Comparison of ENCODE assay signal across 8 cellular contexts in the genomic region with DNA sequence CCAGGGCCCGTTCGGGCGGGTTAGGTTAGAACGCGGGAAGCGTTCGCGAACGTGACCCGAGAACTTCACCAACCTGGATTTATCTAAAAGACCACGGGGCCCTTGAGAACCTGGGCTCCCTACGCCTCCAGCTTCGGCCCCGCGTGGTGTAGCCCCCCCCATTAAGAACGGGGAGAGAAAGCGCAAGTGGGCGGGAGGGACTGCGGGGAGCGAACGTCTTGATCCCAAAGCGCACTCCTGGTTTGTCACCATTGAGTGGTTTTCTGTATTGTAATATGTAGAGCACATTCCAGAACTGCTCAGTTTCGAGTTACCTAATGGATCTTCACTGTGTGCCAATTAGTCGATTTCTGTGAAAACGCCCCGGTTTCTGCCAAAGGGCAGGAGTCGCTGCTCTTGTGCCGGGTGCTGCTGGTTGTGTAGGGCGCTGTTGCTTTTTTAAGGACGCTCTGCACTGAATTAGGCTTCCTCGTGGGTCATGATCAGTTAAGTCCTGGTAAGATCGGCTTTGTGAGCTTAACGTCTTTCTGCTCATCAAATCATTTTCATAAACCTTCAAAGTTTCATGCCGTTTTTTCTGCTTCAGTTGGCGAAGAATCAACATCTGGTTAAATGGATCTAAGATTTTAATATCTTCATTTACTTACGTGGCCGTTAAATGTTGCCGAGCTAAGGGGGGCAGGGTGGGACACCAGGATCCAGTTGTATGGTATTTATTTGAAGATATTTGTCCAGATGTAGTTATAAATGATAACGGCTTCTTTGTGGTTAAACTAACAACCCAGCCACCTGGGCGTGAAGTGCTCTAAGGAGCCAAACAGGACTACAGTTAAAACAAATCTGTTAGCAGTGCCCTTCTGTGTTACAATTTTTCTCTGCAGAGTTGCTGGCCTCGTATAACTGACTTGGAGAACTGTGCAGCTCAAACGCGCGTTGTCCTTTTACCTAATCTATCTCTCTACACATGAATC. TPM values are rescaled to one million over a fixed set of nuclear protein-coding genes. Genes with fewer than 3 reads are reported as not detected.
DNase-seq lines count a peak whose midpoint lies in the region; ATAC-seq lines count a peak whose summit lies in the region.

No MANE protein-coding gene starts in this region.

- intact Hi-C loops in Right ventricle myocardium inferior (cut with DNase I) (loop anchor here (5.0 to 10.0 kb wide), 3 partner anchors 90 to 297 kb away; a partner anchor contains a TSS), cardiac septum (cut with DNase I) (loop anchor here (2.0 to 10.0 kb wide), 3 partner anchors 87 to 400 kb away; a partner anchor contains a TSS)

- DNase-seq in Right ventricle myocardium inferior (ENCODE audit: missing footprints) (peak; percentile 70), cardiac septum (ENCODE audit: low spot score) (no peak), NCI-H2171 (lab: John Stamatoyannopoulos, UW) (peak; percentile 18), mesenchymal stem cell (peak; percentile 65)
- peak; percentile 24 to 38 for DNase-seq in activated CD4-positive, alpha-beta T cell treated with anti-CD3 and anti-CD28 coated beads for 24 hours (ENCODE audit: low read depth in 2 of 2)
- peak; percentile 16 for DNase-seq in stimulated activated CD8-positive, alpha-beta memory T cell treated with anti-CD3 and anti-CD28 coated beads, Interleukin-4, amount 100 ng/mL, for 24 hours (ENCODE audit: low read depth)

- no peak overlapping the region for H3K4ac ChIP-seq in mesenchymal stem cell (ENCODE audit: low read depth in 1 of 2, low read length in 2 of 2)

- ATAC-seq in Right ventricle myocardium inferior: peak; percentile 42
- ATAC-seq in HG02970 (IDR thresholded peaks at IDR 0.05; ENCODE audit: low FRiP score, unreplicated experiment): peak; percentile 19

- H3K23ac ChIP-seq in mesenchymal stem cell (ENCODE audit: low read length in 2 of 2): no peak overlapping the region

- H3K18ac ChIP-seq in mesenchymal stem cell (ENCODE audit: low read depth in 1 of 2, low read length in 2 of 2): no peak overlapping the region

- H4K8ac ChIP-seq in mesenchymal stem cell (ENCODE audit: low read length): no peak overlapping the region

- peak overlapping the region; percentile 100 for H3K4me2 ChIP-seq in mesenchymal stem cell (ENCODE audit: low read length, poor library complexity, severe bottlenecking)

- H4K91ac ChIP-seq in mesenchymal stem cell (ENCODE audit: low read length): no peak overlapping the region

- no peaks in the 10 kb centered on the region for H3K9me3 ChIP-seq in ectodermal cell (ENCODE audit: control insufficient read depth, low read length)
- H3K9me3 ChIP-seq in mesenchymal stem cell (ENCODE audit: control insufficient read depth, low read length): no peaks in the 10 kb centered on the region

- peak overlapping the region; percentile 85 for H3K9ac ChIP-seq in mesenchymal stem cell (ENCODE audit: low read length)

- H2BK15ac ChIP-seq in mesenchymal stem cell (ENCODE audit: low read depth, poor library complexity, severe bottlenecking): no peak overlapping the region

- H3K27me3 ChIP-seq in ectodermal cell (ENCODE audit: control insufficient read depth, insufficient read depth, low read length, poor library complexity, severe bottlenecking) (no peaks in the 10 kb centered on the region), mesenchymal stem cell (ENCODE audit: control insufficient read depth in 1 of 2, insufficient read depth in 1 of 2, low read length in 2 of 2) (no peaks in the 10 kb centered on the region)

- no peaks in the 10 kb centered on the region for H3K36me3 ChIP-seq in ectodermal cell (ENCODE audit: control insufficient read depth, insufficient read depth, low read length)
- H3K36me3 ChIP-seq in mesenchymal stem cell (ENCODE audit: control insufficient read depth in 1 of 2, insufficient read depth in 2 of 2, low read depth in 1 of 2, low read length in 2 of 2): peaks cover 0 to 3% of the 10 kb centered on the region in 2 experiments

- H2BK5ac ChIP-seq in mesenchymal stem cell (ENCODE audit: low read depth, low read length, poor library complexity, severe bottlenecking): no peak overlapping the region

- H3K27ac ChIP-seq in ectodermal cell (ENCODE audit: insufficient read depth, low read depth, low read length, poor library complexity, severe bottlenecking): peak overlapping the region; percentile 79
- H3K27ac ChIP-seq in mesenchymal stem cell (ENCODE audit: low read length, poor library complexity, severe bottlenecking): no peak overlapping the region

- peaks cover 4% of the 10 kb centered on the region for H3K4me1 ChIP-seq in ectodermal cell (ENCODE audit: control insufficient read depth, insufficient read depth, low read length)
- peaks cover 4% of the 10 kb centered on the region for H3K4me1 ChIP-seq in mesenchymal stem cell (ENCODE audit: control insufficient read depth, insufficient read depth, low read depth, low read length)

- WGBS in ectodermal cell, 2 experiments: 3% methylated on average over 44 of the region's 44 CpGs
- WGBS in mesenchymal stem cell: under 1% methylated on average over 40 of the region's 44 CpGs

- H3K4me3 ChIP-seq in ectodermal cell (ENCODE audit: insufficient read depth, low read depth, low read length) (peak overlapping the region; percentile 71), mesenchymal stem cell (ENCODE audit: insufficient read depth in 1 of 2, low read depth in 1 of 2, low read length in 2 of 2) (peak overlapping the region; percentile 77 to 88)

- H3K14ac ChIP-seq in mesenchymal stem cell (ENCODE audit: low read length in 2 of 2): no peak overlapping the region

- no peak overlapping the region for H2AK5ac ChIP-seq in mesenchymal stem cell (ENCODE audit: low read length, severe bottlenecking)

- no peak overlapping the region for H2BK12ac ChIP-seq in mesenchymal stem cell (ENCODE audit: low read length in 2 of 2)

- H3K79me1 ChIP-seq in mesenchymal stem cell (replicated peaks; ENCODE audit: low read length, poor library complexity, severe bottlenecking): peaks cover 18% of the 10 kb centered on the region

- H2BK120ac ChIP-seq in mesenchymal stem cell (ENCODE audit: low read depth, low read length): no peak overlapping the region

- peak overlapping the region; percentile 85 for H2AFZ ChIP-seq in mesenchymal stem cell (ENCODE audit: low read depth, low read length)

RNA-seq across cellular contexts. Expression of a gene that starts 0.8 kb away (rescaled TPM):
- total RNA-seq in Right ventricle myocardium inferior (0.62 TPM), cardiac septum (not detected)
- polyA plus RNA-seq in ectodermal cell (2013, experiment 1 of 4): 27.6 TPM
- polyA plus RNA-seq in ectodermal cell (2013, experiment 2 of 4): 24.7 TPM
- polyA plus RNA-seq in ectodermal cell (2013, experiment 3 of 4): 25.7 TPM
- polyA plus RNA-seq in ectodermal cell (2013, experiment 4 of 4): 27.2 TPM
- 1.9 TPM for polyA plus RNA-seq in mesenchymal stem cell (2013, experiment 1 of 2)
- polyA plus RNA-seq in mesenchymal stem cell (2013, experiment 2 of 2): 2.6 TPM
